ENCODE assay signal across 34 cellular contexts in the genomic region with DNA sequence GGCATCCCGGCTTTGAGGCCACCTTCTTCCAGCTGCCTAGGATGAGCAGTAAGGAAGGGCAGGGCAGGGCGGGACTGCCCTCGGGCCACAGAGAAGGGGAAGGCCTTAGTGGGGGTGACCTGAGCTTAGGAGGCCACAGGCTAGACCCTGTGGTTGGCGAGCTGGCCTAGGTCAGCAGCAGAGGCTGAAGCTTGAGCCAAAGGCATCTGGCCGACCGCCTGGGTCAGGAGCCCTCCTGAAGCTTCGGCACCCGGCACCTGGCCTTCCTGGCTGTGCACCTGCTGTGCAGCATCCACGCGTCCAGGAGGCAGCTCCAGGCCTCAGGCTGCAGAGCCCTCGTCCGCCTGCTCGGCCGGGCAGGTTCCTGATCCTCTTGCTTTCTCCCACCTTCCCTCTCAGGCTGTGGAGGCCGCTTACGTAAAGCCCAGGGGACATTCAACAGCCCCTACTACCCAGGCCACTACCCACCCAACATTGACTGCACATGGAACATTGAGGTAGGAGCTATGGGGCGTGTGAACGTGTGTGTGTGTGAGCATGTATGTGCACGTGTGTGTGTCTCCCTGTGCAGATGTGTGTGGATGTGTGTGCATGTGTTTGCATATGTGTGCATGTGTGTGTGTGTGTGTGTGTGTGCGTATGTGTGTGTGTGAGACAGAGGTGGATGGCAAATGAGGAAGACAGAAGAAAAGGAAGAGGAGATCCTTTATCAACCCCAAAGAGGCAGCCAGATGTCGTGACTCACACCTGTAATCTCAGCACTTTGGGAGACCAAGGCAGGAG. TPM values are rescaled to one million over a fixed set of nuclear protein-coding genes. Genes with fewer than 3 reads are reported as not detected.
"Had no signal": no experiment of that assay in that cellular context is flagged by ENCODE, and none has a peak within 500 bp of the region (broad histone marks: within the 10 kb centered on the region; RNA-seq: fewer than 3 reads in every experiment).

No MANE protein-coding gene starts in this region.

- H3K4me3 Mint-ChIP-seq: activated CD8-positive, alpha-beta T cell treated with anti-CD3 and anti-CD28 coated beads for 36 hours; activated naive CD8-positive, alpha-beta T cell treated with anti-CD3 and anti-CD28 coated beads for 36 hours; activated T-cell treated with anti-CD3 and anti-CD28 coated beads, Interleukin-2, amount 50 U/mL, for 72 hours; activated T-helper 17 cell treated with anti-CD3 and anti-CD28 coated beads, Interleukin-2, amount 50 U/mL, for 72 hours had no signal

- H3K27me3 ChIP-seq: brain microvascular endothelial cell had no signal

- H3K27ac Mint-ChIP-seq: activated CD8-positive, alpha-beta T cell treated with anti-CD3 and anti-CD28 coated beads for 36 hours; activated naive CD8-positive, alpha-beta T cell treated with anti-CD3 and anti-CD28 coated beads for 36 hours; activated T-cell treated with anti-CD3 and anti-CD28 coated beads, Interleukin-2, amount 50 U/mL, for 72 hours; activated T-helper 17 cell treated with anti-CD3 and anti-CD28 coated beads, Interleukin-2, amount 50 U/mL, for 72 hours had no signal

- ATAC-seq: activated CD8-positive, alpha-beta T cell treated with anti-CD3 and anti-CD28 coated beads for 36 hours; activated T-cell treated with anti-CD3 and anti-CD28 coated beads, Interleukin-2, amount 50 U/mL, for 72 hours; activated T-helper 17 cell treated with anti-CD3 and anti-CD28 coated beads, Interleukin-2, amount 50 U/mL, for 72 hours; K562; PC-3; Right ventricle myocardium inferior had no signal

- H3K4me1 Mint-ChIP-seq: activated naive CD8-positive, alpha-beta T cell treated with anti-CD3 and anti-CD28 coated beads for 36 hours; activated T-helper 17 cell treated with anti-CD3 and anti-CD28 coated beads, Interleukin-2, amount 50 U/mL, for 72 hours had no signal

- FAIRE-seq: K562, RCC 7860 had no signal

- H3K27ac ChIP-seq: brain microvascular endothelial cell, RWPE1, WERI-Rb-1 had no signal

- DNase-seq: activated CD4-positive, alpha-beta T cell treated with anti-CD3 and anti-CD28 coated beads for 1 hour; activated CD4-positive, alpha-beta T cell treated with anti-CD3 and anti-CD28 coated beads for 48 hours; activated CD4-positive, CD25-positive, alpha-beta regulatory T cell; activated CD8-positive, alpha-beta T cell treated with anti-CD3 and anti-CD28 coated beads for 36 hours; activated effector memory CD4-positive, alpha-beta T cell treated with anti-CD3 and anti-CD28 coated beads, Interleukin-2, amount 50 U/mL, for 16 hours; activated naive CD4-positive, alpha-beta T cell; activated naive CD4-positive, alpha-beta T cell treated with anti-CD3 and anti-CD28 coated beads, Interleukin-2, amount 50 U/mL, for 16 hours; activated naive CD8-positive, alpha-beta T cell treated with anti-CD3 and anti-CD28 coated beads for 36 hours; activated T-cell treated with anti-CD3 and anti-CD28 coated beads, Interleukin-2, amount 50 U/mL, for 1 hour; activated T-cell treated with anti-CD3 and anti-CD28 coated beads, Interleukin-2, amount 50 U/mL, for 72 hours; amniotic stem cell; brain microvascular endothelial cell; NCI-H1092 treated with DMSO at 0.1 percent for 48 hours; NCI-H1417; NCI-H146; NCI-H187; NCI-H2029 treated with DMSO at 0.1 percent for 48 hours; NCI-H226; NCI-H446 treated with DMSO at 0.1 percent for 48 hours; NCI-H524; NCI-H69; NCI-H82; NK-92 treated with Interleukin-12 subunit alpha and Interleukin-12 subunit beta, amount 100 ng/mL, for 24 hours; PC-3; SW 1271; T1000; WERI-Rb-1 had no signal

- H3K9me3 Mint-ChIP-seq: activated CD8-positive, alpha-beta T cell treated with anti-CD3 and anti-CD28 coated beads for 36 hours; activated naive CD8-positive, alpha-beta T cell treated with anti-CD3 and anti-CD28 coated beads for 36 hours; activated T-cell treated with anti-CD3 and anti-CD28 coated beads, Interleukin-2, amount 50 U/mL, for 72 hours; activated T-helper 17 cell treated with anti-CD3 and anti-CD28 coated beads, Interleukin-2, amount 50 U/mL, for 72 hours had no signal

- H3K36me3 ChIP-seq: brain microvascular endothelial cell, WERI-Rb-1 had no signal

- H3K4me3 ChIP-seq: K562 had no signal

- H3K36me3 Mint-ChIP-seq: activated naive CD8-positive, alpha-beta T cell treated with anti-CD3 and anti-CD28 coated beads for 36 hours had no signal

- H3K27me3 Mint-ChIP-seq: activated CD8-positive, alpha-beta T cell treated with anti-CD3 and anti-CD28 coated beads for 36 hours; activated naive CD8-positive, alpha-beta T cell treated with anti-CD3 and anti-CD28 coated beads for 36 hours; activated T-helper 17 cell treated with anti-CD3 and anti-CD28 coated beads, Interleukin-2, amount 50 U/mL, for 72 hours had no signal

RNA-seq across cellular contexts. Expression of gene ST14, which starts 34.9 kb away (rescaled TPM):
- total RNA-seq: activated CD8-positive, alpha-beta T cell treated with anti-CD3 and anti-CD28 coated beads for 36 hours; activated T-cell treated with anti-CD3 and anti-CD28 coated beads, Interleukin-2, amount 50 U/mL, for 72 hours; T-helper 1 cell treated with Interleukin-12 subunit alpha and Interleukin-12 subunit beta and Interleukin-4 antibody, amounts not matched to agents 30 ng/mL and 1 ng/mL, for 36 hours; T-helper 2 cell treated with Interferon-gamma antibody and Interleukin-4, amounts not matched to agents 100 ng/mL and 5 ng/mL, for 36 hours had no signal
